Comparison of ENCODE assay signal across 8 cellular contexts in the genomic region with DNA sequence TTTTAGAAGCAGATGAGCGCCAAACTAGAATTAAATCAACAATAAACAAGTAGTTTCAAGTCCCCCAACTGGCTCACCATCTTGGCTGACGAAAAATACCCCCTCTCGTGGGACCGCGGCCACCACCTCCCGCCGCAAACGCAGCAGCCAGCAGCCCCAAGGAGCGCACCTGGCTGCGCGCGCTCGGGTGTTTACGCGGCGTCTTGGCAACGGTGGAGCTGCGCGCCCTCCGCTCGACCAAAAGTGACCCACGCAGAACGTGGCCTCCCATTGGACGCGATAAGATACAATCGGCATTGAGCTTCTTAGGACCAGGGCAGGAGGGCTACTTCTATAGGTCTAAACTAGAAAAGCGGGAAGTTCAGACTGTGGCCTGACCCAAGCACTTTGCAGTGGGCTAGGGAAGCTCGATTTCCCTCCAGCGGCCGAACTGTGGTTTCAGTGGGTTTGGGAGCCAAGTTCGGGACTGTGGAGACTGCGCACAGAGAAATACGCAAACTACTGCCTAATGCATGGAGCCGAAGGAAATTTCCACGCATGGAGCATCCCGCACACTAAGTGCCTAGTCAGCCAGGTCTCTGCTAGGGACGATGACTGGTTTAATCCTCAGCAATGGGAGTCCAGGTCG. TPM values are rescaled to one million over a fixed set of nuclear protein-coding genes. Genes with fewer than 3 reads are reported as not detected.
A peak's percentile ranks its signal among the peaks of the same experiment; 100 is the strongest.
DNase-seq lines count a peak whose midpoint lies in the region; ATAC-seq and TF ChIP-seq lines count a peak whose summit lies in the region.

A gene with protein sequence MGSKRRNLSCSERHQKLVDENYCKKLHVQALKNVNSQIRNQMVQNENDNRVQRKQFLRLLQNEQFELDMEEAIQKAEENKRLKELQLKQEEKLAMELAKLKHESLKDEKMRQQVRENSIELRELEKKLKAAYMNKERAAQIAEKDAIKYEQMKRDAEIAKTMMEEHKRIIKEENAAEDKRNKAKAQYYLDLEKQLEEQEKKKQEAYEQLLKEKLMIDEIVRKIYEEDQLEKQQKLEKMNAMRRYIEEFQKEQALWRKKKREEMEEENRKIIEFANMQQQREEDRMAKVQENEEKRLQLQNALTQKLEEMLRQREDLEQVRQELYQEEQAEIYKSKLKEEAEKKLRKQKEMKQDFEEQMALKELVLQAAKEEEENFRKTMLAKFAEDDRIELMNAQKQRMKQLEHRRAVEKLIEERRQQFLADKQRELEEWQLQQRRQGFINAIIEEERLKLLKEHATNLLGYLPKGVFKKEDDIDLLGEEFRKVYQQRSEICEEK (minus strand): TSS at position 245 of the 628 bp plus-strand sequence. CDS start 165 bp downstream, at position 80.

- 2% methylated on average over 38 of the region's 38 CpGs for WGBS in lung, 2 donors

- no peaks in the 10 kb centered on the region for H3K36me3 ChIP-seq in CD4-positive, alpha-beta memory T cell (ENCODE audit: insufficient read depth, low read length)
- H3K36me3 ChIP-seq in effector memory CD4-positive, alpha-beta T cell (ENCODE audit: control insufficient read depth, insufficient read depth, low read length): no peaks in the 10 kb centered on the region
- H3K36me3 ChIP-seq in lung (ENCODE audit: control insufficient read depth in 2 of 2, insufficient read depth in 2 of 2, low read length in 2 of 2): no peaks in the 10 kb centered on the region

- no peaks in the 10 kb centered on the region for H3K9me3 Mint-ChIP-seq in CD4-positive, alpha-beta memory T cell
- H3K9me3 Mint-ChIP-seq in activated CD8-positive, alpha-beta T cell treated with anti-CD3 and anti-CD28 coated beads for 36 hours: no peaks in the 10 kb centered on the region

- CTCF ChIA-PET in CD4-positive, alpha-beta memory T cell (lab: Charles Lee; ENCODE audit: partially characterized antibody): no interaction called here
- CTCF ChIA-PET in activated CD8-positive, alpha-beta T cell treated with anti-CD3 and anti-CD28 coated beads for 36 hours (lab: Charles Lee): interaction anchor here (0.9 to 1.8 kb wide), 2 partner anchors 219 to 269 kb away, joined by 3 to 6 read pairs; a partner anchor contains a TSS

- H3K4me3 ChIP-seq in CD4-positive, alpha-beta memory T cell (ENCODE audit: low read length in 2 of 2): peak within 1 kb of the TSS in 1 of 2 donors; percentile 42
- peak within 1 kb of the TSS; percentile 29 for H3K4me3 ChIP-seq in effector memory CD4-positive, alpha-beta T cell (ENCODE audit: insufficient read depth, low read depth, low read length, poor library complexity, severe bottlenecking)
- peak within 1 kb of the TSS; percentile 36 for H3K4me3 ChIP-seq in lung

- no peaks in the 10 kb centered on the region for H3K36me3 Mint-ChIP-seq in CD4-positive, alpha-beta memory T cell
- H3K36me3 Mint-ChIP-seq in activated CD8-positive, alpha-beta T cell treated with anti-CD3 and anti-CD28 coated beads for 36 hours (ENCODE audit: low read depth): no peaks in the 10 kb centered on the region

- ATAC-seq in GM19395 (IDR thresholded peaks at IDR 0.05; ENCODE audit: unreplicated experiment) (peak; percentile 98), HG03520 (IDR thresholded peaks at IDR 0.05; ENCODE audit: unreplicated experiment) (peak; percentile 99), lung (ENCODE audit: insufficient read depth, low FRiP score) (peak; percentile 96)
- peak; percentile 98 for ATAC-seq in activated CD8-positive, alpha-beta T cell treated with anti-CD3 and anti-CD28 coated beads for 36 hours

- no peaks in the 10 kb centered on the region for H3K27me3 ChIP-seq in CD4-positive, alpha-beta memory T cell (ENCODE audit: insufficient read depth, low read length)
- no peaks in the 10 kb centered on the region for H3K27me3 ChIP-seq in effector memory CD4-positive, alpha-beta T cell (replicated peaks; ENCODE audit: control insufficient read depth, insufficient read depth, low read length, poor library complexity, severe bottlenecking)
- H3K27me3 ChIP-seq in lung (ENCODE audit: control insufficient read depth, insufficient read depth): no peaks in the 10 kb centered on the region

- intact Hi-C loops in CD4-positive, alpha-beta memory T cell (cut with micrococcal nuclease): no loop called here
- intact Hi-C loops in activated CD8-positive, alpha-beta T cell treated with anti-CD3 and anti-CD28 coated beads for 36 hours (cut with micrococcal nuclease): no loop called here

- H3K27ac ChIP-seq in CD4-positive, alpha-beta memory T cell (ENCODE audit: low read depth, low read length): no peak within 1 kb of the TSS
- no peak within 1 kb of the TSS for H3K27ac ChIP-seq in effector memory CD4-positive, alpha-beta T cell (ENCODE audit: insufficient read depth, low read length, poor library complexity, severe bottlenecking)
- no peak within 1 kb of the TSS for H3K27ac ChIP-seq in lung (ENCODE audit: low read depth in 1 of 2, low read length in 1 of 2)

- TF ChIP-seq CTCF in activated CD8-positive, alpha-beta T cell treated with anti-CD3 and anti-CD28 coated beads for 36 hours (IDR thresholded peaks at IDR 0.05): no peak
- TF ChIP-seq CTCF in lung (IDR thresholded peaks at IDR 0.05; ENCODE audit: control extremely low read depth, extremely low read depth): no peak

- POLR2A ChIA-PET in CD4-positive, alpha-beta memory T cell (lab: Charles Lee; ENCODE audit: partially characterized antibody): no interaction called here
- POLR2A ChIA-PET in activated CD8-positive, alpha-beta T cell treated with anti-CD3 and anti-CD28 coated beads for 36 hours (lab: Charles Lee): interaction anchor here (0.6 to 1.4 kb wide), 3 partner anchors 18 to 1267 kb away, joined by 3 read pairs; no protein-coding TSS in a partner anchor

- H3K4me1 Mint-ChIP-seq in CD4-positive, alpha-beta memory T cell: peaks cover 17 to 22% (median 19%) of the 10 kb centered on the region in 4 donors
- H3K4me1 Mint-ChIP-seq in activated CD8-positive, alpha-beta T cell treated with anti-CD3 and anti-CD28 coated beads for 36 hours (ENCODE audit: low read depth): peaks cover 23% of the 10 kb centered on the region

- no peaks in the 10 kb centered on the region for H3K9me3 ChIP-seq in CD4-positive, alpha-beta memory T cell (ENCODE audit: control insufficient read depth in 1 of 2, low read length in 2 of 2)
- H3K9me3 ChIP-seq in effector memory CD4-positive, alpha-beta T cell (ENCODE audit: control insufficient read depth, low read length): no peaks in the 10 kb centered on the region
- H3K9me3 ChIP-seq in lung (ENCODE audit: control insufficient read depth in 2 of 2, insufficient read depth in 1 of 2, low read length in 1 of 2): peaks cover 0 to 2% of the 10 kb centered on the region in 2 donors

- peak; percentile 40 to 62 (median 47) for DNase-seq in CD4-positive, alpha-beta memory T cell
- DNase-seq in NCI-H748 (lab: John Stamatoyannopoulos, UW; ENCODE audit: unreplicated experiment) (peak; percentile 97), lung (ENCODE audit: low spot score) (peak; percentile 92)
- peak; percentile 93 for DNase-seq in activated CD8-positive, alpha-beta T cell treated with anti-CD3 and anti-CD28 coated beads for 36 hours
- peak in 2 of 3 donors; percentile 5 to 15 for DNase-seq in effector memory CD4-positive, alpha-beta T cell
- DNase-seq in stimulated activated CD4-positive, alpha-beta T cell treated with anti-CD3 and anti-CD28 coated beads, TNF-alpha, amount 100 ng/mL, for 48 hours (ENCODE audit: low read depth in 3 of 3): peak; percentile 52 to 71 (median 52)

- peaks cover 14% of the 10 kb centered on the region for H3K4me1 ChIP-seq in CD4-positive, alpha-beta memory T cell (ENCODE audit: insufficient read depth, low read length)
- peaks cover 9% of the 10 kb centered on the region for H3K4me1 ChIP-seq in effector memory CD4-positive, alpha-beta T cell (ENCODE audit: control insufficient read depth, insufficient read depth, low read length, poor library complexity, severe bottlenecking)
- H3K4me1 ChIP-seq in lung (ENCODE audit: control insufficient read depth in 2 of 2, insufficient read depth in 2 of 2, low read length in 2 of 2): no peaks in the 10 kb centered on the region

- peaks cover 15 to 17% of the 10 kb centered on the region in 2 donors for H3K27me3 Mint-ChIP-seq in CD4-positive, alpha-beta memory T cell
- H3K27me3 Mint-ChIP-seq in activated CD8-positive, alpha-beta T cell treated with anti-CD3 and anti-CD28 coated beads for 36 hours: peaks cover 32% of the 10 kb centered on the region

- H3K27ac Mint-ChIP-seq in CD4-positive, alpha-beta memory T cell: peak within 1 kb of the TSS in 2 of 7 donors; percentile 44 to 59
- H3K27ac Mint-ChIP-seq in activated CD8-positive, alpha-beta T cell treated with anti-CD3 and anti-CD28 coated beads for 36 hours: peak within 1 kb of the TSS; percentile 72

- H3K4me3 Mint-ChIP-seq in CD4-positive, alpha-beta memory T cell: peak within 1 kb of the TSS; percentile 53 to 87 (median 72)
- H3K4me3 Mint-ChIP-seq in activated CD8-positive, alpha-beta T cell treated with anti-CD3 and anti-CD28 coated beads for 36 hours: peak within 1 kb of the TSS; percentile 82

RNA-seq across cellular contexts. Expression of the gene that starts here (rescaled TPM):
- total RNA-seq in CD4-positive, alpha-beta memory T cell: not detected
- polyA plus RNA-seq in CD4-positive, alpha-beta memory T cell: not detected
- under 1 TPM; 0.29 to 0.95 TPM for total RNA-seq in activated CD8-positive, alpha-beta T cell treated with anti-CD3 and anti-CD28 coated beads for 36 hours
- 1 to 10 TPM; 6.7 to 7.8 TPM for total RNA-seq in lung
- polyA plus RNA-seq in lung: 1 to 10 TPM; 3.2 to 6.5 TPM

Comparison
In these comparisons a context has a peak if more than half of its experiments do, and no peak if none do; other contexts are left out.
1. RNA of the gene that starts here (polyA plus RNA-seq): 3.2 to 6.5 TPM in lung; not detected in CD4-positive, alpha-beta memory T cell; every median in the first group is over 4 times any median in the second.
2. Peak in DNase-seq in CD4-positive, alpha-beta memory T cell; RNA of the gene not detected or under 1 TPM.
3. Peak in DNase-seq and ATAC-seq in activated CD8-positive, alpha-beta T cell treated with anti-CD3 and anti-CD28 coated beads for 36 hours; RNA of the gene not detected or under 1 TPM.
4. DNase-seq: peak in every context shown above with its lines; median percentile 97 in NCI-H748; 93 in activated CD8-positive, alpha-beta T cell treated with anti-CD3 and anti-CD28 coated beads for 36 hours; 92 in lung; 52 in stimulated activated CD4-positive, alpha-beta T cell treated with anti-CD3 and anti-CD28 coated beads, TNF-alpha, amount 100 ng/mL, for 48 hours; 47 in CD4-positive, alpha-beta memory T cell; 10 in effector memory CD4-positive, alpha-beta T cell.
5. Peak in every context shown above with its lines, with median percentiles within 50 percentile points of each other: ATAC-seq.